In the genomic region with DNA sequence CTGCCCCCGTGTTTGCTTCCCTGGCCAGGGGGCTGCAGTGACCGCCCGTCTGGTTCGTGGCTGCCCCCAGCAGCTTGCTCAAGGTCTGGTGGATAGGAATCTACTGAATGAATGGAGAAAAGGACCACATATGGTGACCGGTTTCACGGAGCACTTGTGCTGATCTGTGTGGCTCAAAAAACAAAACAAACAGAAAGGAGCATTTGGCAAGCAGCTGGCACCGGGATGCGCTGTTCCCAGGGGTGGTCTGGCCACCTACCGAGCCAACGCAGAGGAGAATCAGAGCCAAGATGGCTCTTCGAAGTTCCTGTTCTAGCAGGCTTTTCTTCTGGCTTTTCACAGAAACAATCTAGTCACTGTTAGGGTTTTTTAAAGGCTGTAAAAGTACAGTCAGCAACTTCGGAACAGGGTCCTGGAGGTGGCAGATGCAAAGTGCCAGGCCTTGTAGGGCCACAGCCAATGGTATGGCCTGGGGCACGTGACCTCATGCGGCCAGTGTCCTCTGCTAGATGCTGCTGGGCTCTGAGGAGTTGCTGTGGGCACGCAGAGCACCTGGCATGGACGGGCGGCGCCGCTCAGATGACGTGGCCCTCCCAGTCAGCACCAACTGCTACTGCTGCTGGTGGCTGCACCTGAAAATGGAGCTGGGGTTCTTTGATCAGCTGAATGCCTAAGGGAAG, we compare ENCODE assay signal across 11 cellular contexts. TPM values are rescaled to one million over a fixed set of nuclear protein-coding genes. Genes with fewer than 3 reads are reported as not detected.
DNase-seq lines count a peak whose midpoint lies in the region; ATAC-seq, FAIRE-seq and TF ChIP-seq lines count a peak whose summit lies in the region.
"Had no signal": no experiment of that assay in that cellular context is flagged by ENCODE, and none has a peak within 500 bp of the region (broad histone marks: within the 10 kb centered on the region; RNA-seq: fewer than 3 reads in every experiment).

No MANE protein-coding gene starts in this region.

- H3K9me3 ChIP-seq in GM12878 (replicated peaks; ENCODE audit: control insufficient read depth, insufficient read depth, low read length) = no peaks in the 10 kb centered on the region
- H3K9me3 ChIP-seq in osteoblast (ENCODE audit: low read depth, low read length) = no peaks in the 10 kb centered on the region
- H3K9me3 ChIP-seq in sigmoid colon = no peaks in the 10 kb centered on the region

- RAD21 ChIA-PET in GM12878 (lab: Charles Lee; ENCODE audit: unreplicated experiment) = no interaction called here

- CTCF ChIA-PET in GM12878 (lab: Yijun Ruan, JAX) = interaction anchor here (1.1 kb wide), 1 partner anchor 180 kb away, joined by 3 read pairs; no protein-coding TSS in a partner anchor

- DNase-seq in G401 (ENCODE audit: low spot score) (peak; percentile 87), NCI-H2171 (lab: John Stamatoyannopoulos, UW) (peak; percentile 90), GM12878 (ENCODE audit: low read depth, low spot score) (no peak), osteoblast (ENCODE audit: insufficient read length, low spot score, missing footprints) (peak; percentile 55), germinal center (ENCODE audit: low spot score) (no peak), EL (no peak), sigmoid colon (no peak), SIG-M5 (lab: John Stamatoyannopoulos, UW) (no peak)
- DNase-seq: CD4-positive, CD25-positive, alpha-beta regulatory T cell; Karpas-422 had no signal

- H3K9ac ChIP-seq in GM12878 (ENCODE audit: control insufficient read depth, insufficient read depth, low read length) = no peak overlapping the region

- H3K4me2 ChIP-seq in GM12878 (ENCODE audit: control insufficient read depth, insufficient read depth) (no peak overlapping the region), osteoblast (ENCODE audit: insufficient read depth, low read length) (no peak overlapping the region)

- no peaks in the 10 kb centered on the region for H3K4me1 ChIP-seq in GM12878 (ENCODE audit: control insufficient read depth, insufficient read depth, low read length)
- peaks cover 4% of the 10 kb centered on the region for H3K4me1 ChIP-seq in osteoblast (ENCODE audit: insufficient read depth, low read length)
- H3K4me1 ChIP-seq in sigmoid colon = no peaks in the 10 kb centered on the region

- H3K36me3 ChIP-seq in GM12878 (ENCODE audit: control insufficient read depth in 2 of 2, insufficient read depth in 2 of 2, low read length in 1 of 2) (no peaks in the 10 kb centered on the region), osteoblast (ENCODE audit: insufficient read depth, low read length) (peaks cover 3% of the 10 kb centered on the region), sigmoid colon (peaks cover 0 to 10% (median 0%) of the 10 kb centered on the region in 4 donors)

- 70% methylated on average over 20 of the region's 20 CpGs for WGBS in GM12878 (ENCODE audit: insufficient coverage, insufficient replicate concordance, low lambda C conversion rate, missing lambda C conversion rate)
- WGBS in sigmoid colon, 2 donors = 82 to 83% methylated on average over 20 of the region's 20 CpGs

- H2AFZ ChIP-seq in GM12878 (ENCODE audit: control insufficient read depth, low read depth, low read length) = no peak overlapping the region
- peak overlapping the region; percentile 41 for H2AFZ ChIP-seq in osteoblast (ENCODE audit: low read length)

- intact Hi-C loops in GM12878 (cut with micrococcal nuclease; ENCODE audit: unreplicated experiment) = no loop called here
- intact Hi-C loops in sigmoid colon (cut with DNase I) = no loop called here

- no peak for FAIRE-seq in GM12878 (lab: Jason Lieb, UNC)
- FAIRE-seq: TTC549 had no signal

- TF ChIP-seq CTCF in GM12878 (IDR thresholded peaks at IDR 0.05 in 2 of 3, conservative IDR thresholded peaks at IDR 0.05 in 1 of 3; ENCODE audit: control insufficient read depth in 2 of 3, extremely low read depth in 1 of 3, insufficient read depth in 1 of 3, low read depth in 3 of 3, low read length in 3 of 3) (no peak), osteoblast (IDR thresholded peaks at IDR 0.05; ENCODE audit: extremely low read depth, low read depth, low read length) (no peak), sigmoid colon (IDR thresholded peaks at IDR 0.05) (no peak)

- ATAC-seq in GM12878 = no peak

- no peaks in the 10 kb centered on the region; a peak in 1 of 4 replicates for H3K27me3 ChIP-seq in GM12878 (replicated peaks in 1 of 2; ENCODE audit: control insufficient read depth in 2 of 2, insufficient read depth in 2 of 2, low read length in 1 of 2)
- H3K27me3 ChIP-seq in osteoblast (ENCODE audit: insufficient read depth, low read length) = no peaks in the 10 kb centered on the region
- no peaks in the 10 kb centered on the region for H3K27me3 ChIP-seq in sigmoid colon

- no peak overlapping the region for H3K27ac ChIP-seq in GM12878 (ENCODE audit: control insufficient read depth, insufficient read depth)
- H3K27ac ChIP-seq in osteoblast (ENCODE audit: low read depth, low read length) = no peak overlapping the region
- H3K27ac ChIP-seq in sigmoid colon = no peak overlapping the region

- SMC1A ChIA-PET in GM12878 (lab: Charles Lee; ENCODE audit: uncharacterized antibody, unreplicated experiment) = no interaction called here

- POLR2A ChIA-PET in GM12878 (lab: Charles Lee) = interaction anchor here (0.7 kb wide), 1 partner anchor 36 kb away, joined by 6 read pairs; no protein-coding TSS in a partner anchor

- no peak for TF ChIP-seq POLR2A in GM12878 (IDR thresholded peaks at IDR 0.05; ENCODE audit: low read depth, low read length)
- no peak for TF ChIP-seq POLR2A in sigmoid colon (IDR thresholded peaks at IDR 0.05)

- H4K20me1 ChIP-seq in GM12878 (ENCODE audit: control insufficient read depth, insufficient read depth) (no peaks in the 10 kb centered on the region), osteoblast (ENCODE audit: insufficient read depth, low read length) (no peaks in the 10 kb centered on the region)

- H3K4me3 ChIP-seq in GM12878 (no peak overlapping the region), osteoblast (ENCODE audit: insufficient read depth, low read length) (no peak overlapping the region), sigmoid colon (no peak overlapping the region)

- no peak for TF ChIP-seq RAD21 in GM12878 (IDR thresholded peaks at IDR 0.05; ENCODE audit: insufficient read depth, low read depth, low read length)

- in situ Hi-C loops in G401 (cut with HindIII; ENCODE audit: low sequenced_read_pairs) = no loop called here
- in situ Hi-C loops in GM12878 (cut with MboI) = no loop called here

- H3K79me2 ChIP-seq in GM12878 (ENCODE audit: control insufficient read depth, insufficient read depth, low read length) (no peaks in the 10 kb centered on the region), osteoblast (ENCODE audit: insufficient read depth, low read length) (no peaks in the 10 kb centered on the region)

- no TSS peak for BruUV-seq in GM12878 (replicated peaks; lab: Mats Ljungman, UMichigan)

- TF ChIP-seq EP300 in GM12878 (IDR thresholded peaks at IDR 0.05; ENCODE audit: borderline replicate concordance in 1 of 2, control insufficient read depth in 1 of 2, low read depth in 2 of 2, low read length in 2 of 2) (no peak), sigmoid colon (IDR thresholded peaks at IDR 0.05) (no peak)

RNA-seq across cellular contexts. Expression of gene PACSIN2, which starts 27.3 kb away (rescaled TPM):
- 58.8 and 72.5 TPM in 2 replicates for total RNA-seq in G401 (2014; rRNA removed; shearing (Covaris generic))
- 83.4 and 87.9 TPM in 2 replicates for total RNA-seq in GM12878 (2013; cell fraction: nucleolus; rRNA removed)
- total RNA-seq in GM12878 (2014; rRNA removed) (26.4 and 27.5 TPM in 2 replicates), GM12878 (2014; rRNA removed; fragmentation: Illumina TruSeq; extraction: Trizol) (42.1 and 45.9 TPM in 2 replicates), GM12878 (2021) (78.7 and 80.6 TPM in 2 replicates), osteoblast (33.0 and 38.0 TPM in 2 replicates), sigmoid colon (10 to 100 TPM; 44.2 to 52.3 (median 48.3) TPM)
- polyA plus RNA-seq in GM12878 (2011; ENCODE audit: low read depth) = 24.4 TPM
- polyA plus RNA-seq in GM12878 (2011; rRNA removed) (57.4 and 67.7 TPM in 2 replicates), GM12878 (2014; fragmentation: Illumina TruSeq; extraction: Trizol) (36.0 and 47.4 TPM in 2 replicates), GM12878 (2014; fragmentation: Nextera tagmentation; extraction: Ambion mirVana) (1 to 10 TPM in 1 of 2 experiments, under 1 TPM in 1; 0.93 to 1.6 TPM), GM12878 (2014; rRNA removed) (53.9 and 60.0 TPM in 2 replicates), GM12878 (2016; fragmentation: Nextera tagmentation; extraction: Ambion mirVana) (10 to 100 TPM; 46.3 to 49.5 TPM), sigmoid colon (100 to 1,000 TPM in 1 of 3 donors, 10 to 100 TPM in 2; 75.1 to 126 (median 91.4) TPM)
- 66.7 and 69.8 TPM in 2 replicates for polyA plus RNA-seq in GM12878 (2011; cell fraction: cytosol; rRNA removed)
- 83.2 and 88.8 TPM in 2 replicates for polyA plus RNA-seq in GM12878 (2011; cell fraction: nucleus; rRNA removed)
- polyA plus RNA-seq in GM12878 (2012) = 38.7 and 45.2 TPM in 2 replicates
- 36.6 and 45.8 TPM in 2 replicates for polyA minus RNA-seq in GM12878 (2011; rRNA and poly(A)+ RNA removed)
- 13.4 and 13.5 TPM in 2 replicates for polyA minus RNA-seq in GM12878 (2011; cell fraction: cytosol; rRNA and poly(A)+ RNA removed)
- 12.2 and 18.0 TPM in 2 replicates for polyA minus RNA-seq in GM12878 (2011; cell fraction: nucleus; rRNA and poly(A)+ RNA removed)

RNA-seq across cellular contexts. Expression of gene TTLL1, which starts 47.0 kb away (rescaled TPM):
- total RNA-seq in G401 (2014; rRNA removed; shearing (Covaris generic)) = 7.1 and 10.3 TPM in 2 replicates
- total RNA-seq in GM12878 (2013; cell fraction: nucleolus; rRNA removed) = 2.4 and 2.7 TPM in 2 replicates
- total RNA-seq in GM12878 (2014; rRNA removed) (2.8 and 3.4 TPM in 2 replicates), GM12878 (2014; rRNA removed; fragmentation: Illumina TruSeq; extraction: Trizol) (3.7 and 3.8 TPM in 2 replicates), GM12878 (2021) (2.6 and 3.5 TPM in 2 replicates), osteoblast (15.9 and 20.0 TPM in 2 replicates), sigmoid colon (1 to 10 TPM; 4.3 to 6.4 (median 5.5) TPM)
- 2.8 TPM for polyA plus RNA-seq in GM12878 (2011; ENCODE audit: low read depth)
- polyA plus RNA-seq in GM12878 (2011; rRNA removed) (2.2 TPM in 2 replicates), GM12878 (2014; fragmentation: Illumina TruSeq; extraction: Trizol) (4.8 and 5.6 TPM in 2 replicates), GM12878 (2014; fragmentation: Nextera tagmentation; extraction: Ambion mirVana) (under 1 TPM; 0.39 to 0.80 TPM), GM12878 (2014; rRNA removed) (4.5 and 4.9 TPM in 2 replicates), GM12878 (2016; fragmentation: Nextera tagmentation; extraction: Ambion mirVana) (1 to 10 TPM; 3.9 to 4.4 TPM), sigmoid colon (1 to 10 TPM; 2.4 to 3.7 (median 3.0) TPM)
- 2.9 and 3.4 TPM in 2 replicates for polyA plus RNA-seq in GM12878 (2011; cell fraction: cytosol; rRNA removed)
- 1.7 TPM in 2 replicates for polyA plus RNA-seq in GM12878 (2011; cell fraction: nucleus; rRNA removed)
- polyA plus RNA-seq in GM12878 (2012) = 3.8 TPM in 2 replicates
- 2.5 and 3.7 TPM in 2 replicates for polyA minus RNA-seq in GM12878 (2011; rRNA and poly(A)+ RNA removed)
- polyA minus RNA-seq in GM12878 (2011; cell fraction: cytosol; rRNA and poly(A)+ RNA removed) = 1.4 TPM in 1 of 2 replicates, not detected in the other
- 0.24 TPM in 1 of 2 replicates, not detected in the other for polyA minus RNA-seq in GM12878 (2011; cell fraction: nucleus; rRNA and poly(A)+ RNA removed)

Comparison
In these comparisons a context has a peak if more than half of its experiments do, and no peak if none do; other contexts are left out.
1. DNase-seq: peak in G401 (single experiment), NCI-H2171 (single experiment) and osteoblast (single experiment); none in GM12878 (single experiment), germinal center (single experiment), EL (single experiment), sigmoid colon (single experiment) and SIG-M5 (single experiment).